8 cellular contexts compared by ENCODE assay signal in the genomic region with DNA sequence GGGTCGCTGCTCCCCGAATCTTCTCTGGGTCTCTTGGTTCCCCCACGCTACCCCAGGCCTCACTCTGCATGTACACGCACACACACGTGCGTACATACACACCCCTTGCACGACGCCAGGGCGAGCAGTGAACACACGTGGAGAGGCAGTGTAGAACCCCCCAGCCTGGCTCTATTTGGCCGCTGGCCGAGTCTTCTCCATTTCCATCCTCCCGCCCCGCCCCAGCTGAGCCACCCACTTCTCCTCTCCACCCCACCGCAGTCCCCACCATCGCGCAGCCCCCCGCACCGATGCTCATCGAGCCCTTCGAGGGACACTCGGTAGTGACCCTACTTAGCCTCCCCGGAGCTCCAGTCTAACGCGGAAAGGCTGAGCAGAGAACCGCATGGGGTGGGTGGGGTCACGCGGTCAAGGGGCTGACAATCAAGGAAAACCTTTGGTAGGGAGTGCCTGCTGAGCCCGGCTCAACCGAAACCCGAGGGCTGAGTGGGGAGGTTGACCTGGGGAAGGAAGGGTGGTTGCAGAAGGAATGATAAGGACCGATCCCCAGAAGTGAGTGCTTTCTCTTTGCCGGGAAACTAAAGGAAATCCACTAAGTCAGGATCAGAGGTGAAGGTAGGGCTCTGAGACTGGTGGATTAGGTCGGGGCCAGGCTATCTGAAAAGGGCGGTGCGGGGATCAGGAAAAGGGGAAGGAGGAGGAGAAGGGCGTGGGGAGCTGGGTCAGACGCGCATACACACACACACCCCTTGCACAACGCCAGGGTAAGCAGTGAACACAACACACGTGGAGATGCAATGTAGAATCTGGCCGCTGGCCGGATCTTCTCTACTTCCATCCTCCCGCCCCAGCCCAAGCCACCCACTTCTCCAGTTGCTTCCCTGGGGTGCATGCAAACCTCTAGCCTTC. TPM values are rescaled to one million over a fixed set of nuclear protein-coding genes. Genes with fewer than 3 reads are reported as not detected.
A peak's percentile ranks its signal among the peaks of the same experiment; 100 is the strongest.
DNase-seq lines count a peak whose midpoint lies in the region; ATAC-seq and TF ChIP-seq lines count a peak whose summit lies in the region.

No MANE protein-coding gene starts in this region.

- peaks cover 6% of the 10 kb centered on the region; the same call in 1 of the 2 replicates for H3F3A ChIP-seq in MM.1S (ENCODE audit: insufficient read depth, low read length)

- ATAC-seq in body of pancreas, result peak; percentile 37

- in situ Hi-C loops in transverse colon (cut with MboI; ENCODE audit: low pct_ligation_motif_present in 1 of 4, low pct_unique_long_range_greater_than_20kb in 1 of 4, low sequenced_read_pairs in 3 of 4) (no loop called here), GM13977 (cut with MboI; ENCODE audit: low pct_unique_long_range_greater_than_20kb, low sequenced_read_pairs, unreplicated experiment) (no loop called here)

- DNase-seq in CMK (ENCODE audit: low read depth) (peak; percentile 48), MM.1S (no peak), body of pancreas (peak in 3 of 4 donors; percentile 50 to 64 (median 50)), kidney tubule cell (ENCODE audit: low spot score) (peak; percentile 8), transverse colon (peak; percentile 52), GM13977 (ENCODE audit: low spot score) (no peak), DMS79 (lab: John Stamatoyannopoulos, UW) (no peak), HEK293T (ENCODE audit: extremely low spot score) (no peak)

- POLR2A ChIA-PET in HEK293T (lab: Yijun Ruan, JAX), result no interaction called here

- WGBS in body of pancreas, 2 donors, result 4 to 10% methylated on average over 41 to 44 of the region's 44 CpGs
- WGBS in transverse colon (ENCODE audit: low coverage in 1 of 2), 2 donors, result 6 to 9% methylated on average over 6 to 44 of the region's 44 CpGs

- H3K4me2 ChIP-seq in MM.1S (ENCODE audit: low read depth, low read length), result 0 out of 2 replicates have a peak overlapping the region, but pooled peaks have one; percentile 49

- H3K9ac ChIP-seq in MM.1S (ENCODE audit: low read length), result no peak overlapping the region

- no peak for TF ChIP-seq POLR2A in body of pancreas (IDR thresholded peaks at IDR 0.05)
- TF ChIP-seq POLR2A in transverse colon (IDR thresholded peaks at IDR 0.05), result peak; percentile 4

- no peaks in the 10 kb centered on the region for H3K9me2 ChIP-seq in MM.1S (replicated peaks; ENCODE audit: insufficient read depth, low read length)

- intact Hi-C loops in body of pancreas (cut with DNase I) (no loop called here), transverse colon (cut with DNase I; ENCODE audit: low total_unique reads) (no loop called here)

- CTCF ChIA-PET in HEK293T (lab: Yijun Ruan, JAX), result interaction anchor here (0.6 kb wide), 1 partner anchor 175 kb away, joined by 3 read pairs; no protein-coding TSS in a partner anchor

- no peak overlapping the region for H3K27ac ChIP-seq in MM.1S (ENCODE audit: low read length)
- H3K27ac ChIP-seq in body of pancreas, result peak overlapping the region in 2 of 4 donors; percentile 29 to 62
- H3K27ac ChIP-seq in transverse colon, result peak overlapping the region; percentile 16 to 78 (median 52)

- H3K9me3 ChIP-seq in MM.1S (replicated peaks; ENCODE audit: insufficient read depth, low read length) (no peaks in the 10 kb centered on the region), body of pancreas (no peaks in the 10 kb centered on the region), transverse colon (no peaks in the 10 kb centered on the region)

- H3K4me1 ChIP-seq in MM.1S (ENCODE audit: low read length) (peaks cover 14% of the 10 kb centered on the region), body of pancreas (peaks cover 32% of the 10 kb centered on the region), transverse colon (peaks cover 15 to 30% (median 29%) of the 10 kb centered on the region in 4 donors)

- TF ChIP-seq CTCF in MM.1S (IDR thresholded peaks at IDR 0.05; ENCODE audit: low read length) (no peak), body of pancreas (IDR thresholded peaks at IDR 0.05) (no peak), transverse colon (IDR thresholded peaks at IDR 0.05) (no peak), GM13977 (IDR thresholded peaks at IDR 0.05; ENCODE audit: extremely low read depth, insufficient read depth, missing control alignments) (no peak)

- TF ChIP-seq EP300 in transverse colon (IDR thresholded peaks at IDR 0.05; ENCODE audit: low read depth), result no peak

- H3K36me3 ChIP-seq in MM.1S (replicated peaks; ENCODE audit: insufficient read depth, low read length) (no peaks in the 10 kb centered on the region), body of pancreas (replicated peaks in 1 of 2; ENCODE audit: insufficient read depth in 1 of 2, low read depth in 2 of 2) (no peaks in the 10 kb centered on the region), transverse colon (no peaks in the 10 kb centered on the region)

- H3K4me3 ChIP-seq in MM.1S (ENCODE audit: low read length), result no peak overlapping the region
- H3K4me3 ChIP-seq in body of pancreas, result no peak overlapping the region
- H3K4me3 ChIP-seq in transverse colon, result peak overlapping the region in 2 of 4 donors; percentile 39 to 44

- no peak overlapping the region for H2AFZ ChIP-seq in MM.1S (ENCODE audit: low read length)

- no peaks in the 10 kb centered on the region for H4K20me1 ChIP-seq in MM.1S (ENCODE audit: insufficient read depth, low read length)

- H3K79me2 ChIP-seq in MM.1S (ENCODE audit: low read length), result no peaks in the 10 kb centered on the region

- H3K27me3 ChIP-seq in MM.1S (replicated peaks; ENCODE audit: insufficient read depth, low read length) (peaks cover 35% of the 10 kb centered on the region), body of pancreas (peaks cover 0 to 7% of the 10 kb centered on the region in 2 donors), transverse colon (peaks cover 12% of the 10 kb centered on the region)

TF ChIP-seq in HEK293T, 16 proteins besides CTCF, POLR2A, EP300 and RAD21:
- TF ChIP-seq CTBP1 (IDR thresholded peaks at IDR 0.05; ENCODE audit: borderline replicate concordance) (no peak), L3MBTL2 (conservative IDR thresholded peaks at IDR 0.05) (no peak), ZNF384 (IDR thresholded peaks at IDR 0.05) (no peak), LEF1 (IDR thresholded peaks at IDR 0.05; ENCODE audit: borderline replicate concordance) (no peak), TARDBP (IDR thresholded peaks at IDR 0.05) (no peak), BHLHE40 (IDR thresholded peaks at IDR 0.05; ENCODE audit: borderline replicate concordance) (no peak), NFRKB (IDR thresholded peaks at IDR 0.05) (no peak), FOXA1 (IDR thresholded peaks at IDR 0.05) (no peak), FOXM1 (IDR thresholded peaks at IDR 0.05; ENCODE audit: borderline replicate concordance) (no peak), FOXK2 (IDR thresholded peaks at IDR 0.05) (no peak), ELF4 (IDR thresholded peaks at IDR 0.05) (no peak), SP1 (IDR thresholded peaks at IDR 0.05) (no peak), HDGF (IDR thresholded peaks at IDR 0.05; ENCODE audit: borderline replicate concordance) (no peak), SUZ12 (IDR thresholded peaks at IDR 0.05) (no peak), ARNT (IDR thresholded peaks at IDR 0.05) (no peak)
- TF ChIP-seq, protein P1, sequence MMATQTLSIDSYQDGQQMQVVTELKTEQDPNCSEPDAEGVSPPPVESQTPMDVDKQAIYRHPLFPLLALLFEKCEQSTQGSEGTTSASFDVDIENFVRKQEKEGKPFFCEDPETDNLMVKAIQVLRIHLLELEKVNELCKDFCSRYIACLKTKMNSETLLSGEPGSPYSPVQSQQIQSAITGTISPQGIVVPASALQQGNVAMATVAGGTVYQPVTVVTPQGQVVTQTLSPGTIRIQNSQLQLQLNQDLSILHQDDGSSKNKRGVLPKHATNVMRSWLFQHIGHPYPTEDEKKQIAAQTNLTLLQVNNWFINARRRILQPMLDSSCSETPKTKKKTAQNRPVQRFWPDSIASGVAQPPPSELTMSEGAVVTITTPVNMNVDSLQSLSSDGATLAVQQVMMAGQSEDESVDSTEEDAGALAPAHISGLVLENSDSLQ (IDR thresholded peaks at IDR 0.05), result no peak

RNA-seq across cellular contexts. Expression of a gene that starts 49.8 kb away (rescaled TPM):
- total RNA-seq in body of pancreas (1 to 10 TPM; 2.3 to 4.9 TPM), transverse colon (1 to 10 TPM in 2 of 4 donors, under 1 TPM in 2; 0.80 to 2.6 (median 1.0) TPM)

RNA-seq across cellular contexts. Expression of a gene that starts 58.0 kb away (rescaled TPM):
- total RNA-seq in body of pancreas (10 to 100 TPM in 1 of 2 donors, 1 to 10 TPM in 1; 9.6 to 13.0 TPM), transverse colon (100 to 1,000 TPM in 1 of 4 donors, 1 to 10 TPM in 3; 3.7 to 101 (median 5.4) TPM)

Comparison
In these comparisons a context has a peak if more than half of its experiments do, and no peak if none do; other contexts are left out.
1. DNase-seq: peak in CMK (single experiment), body of pancreas (3 of 4), kidney tubule cell (single experiment) and transverse colon (single experiment); none in MM.1S (single experiment), GM13977 (single experiment), DMS79 (single experiment) and HEK293T (single experiment).